Comparison of ENCODE assay signal across 8 cellular contexts in the genomic region with DNA sequence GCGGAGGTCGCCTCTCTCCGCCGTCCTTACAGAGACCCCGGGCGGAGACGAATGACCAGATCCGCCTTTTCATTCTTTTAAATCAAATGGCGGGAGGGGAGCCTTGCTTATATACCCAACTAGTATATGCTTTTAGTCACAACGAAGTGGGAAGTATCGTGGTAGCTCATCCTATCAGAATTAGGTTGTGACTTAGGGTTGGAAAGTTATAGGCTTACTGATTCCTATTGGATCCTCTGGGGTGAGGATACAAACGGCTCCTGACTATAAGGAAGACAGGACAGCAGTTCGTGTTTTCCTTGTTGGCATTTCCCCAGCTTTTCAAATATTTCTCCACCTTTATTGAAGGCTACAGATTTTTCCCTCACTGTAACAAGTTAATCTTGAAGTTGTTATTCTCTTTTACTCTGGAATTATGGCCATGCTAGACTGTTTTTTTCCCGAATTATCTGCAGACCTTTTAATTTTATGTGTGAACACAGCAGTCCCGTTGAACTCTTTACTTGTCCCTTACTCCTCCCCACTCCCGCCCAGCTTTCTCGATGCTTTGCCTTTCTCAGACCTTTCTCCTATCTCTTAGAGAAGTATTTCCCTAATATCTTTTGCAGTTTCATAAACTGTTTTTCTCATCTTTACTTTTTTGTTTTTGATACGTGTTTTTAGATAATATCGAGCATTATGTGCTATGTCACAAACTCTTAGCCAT. TPM values are rescaled to one million over a fixed set of nuclear protein-coding genes. Genes with fewer than 3 reads are reported as not detected.
DNase-seq lines count a peak whose midpoint lies in the region; ATAC-seq and TF ChIP-seq lines count a peak whose summit lies in the region.

No MANE protein-coding gene starts in this region.

- H3K27ac Mint-ChIP-seq in natural killer cell = peak overlapping the region; percentile 99

- H3K4me3 ChIP-seq in SK-N-SH (ENCODE audit: low read depth in 2 of 2, low read length in 1 of 2) (peak overlapping the region; percentile 93 to 98), esophagus (ENCODE audit: low read depth in 1 of 2, low read length in 2 of 2) (peak overlapping the region; percentile 87 to 94)

- H3K36me3 Mint-ChIP-seq in natural killer cell = no peaks in the 10 kb centered on the region

- under 1% methylated on average over 10 of the region's 19 CpGs for WGBS in SK-N-SH (ENCODE audit: low lambda C conversion rate)
- WGBS in esophagus, 2 donors = 3% methylated on average over 19 of the region's 19 CpGs

- peak; percentile 62 for DNase-seq in CD1c-positive myeloid dendritic cell (ENCODE audit: extremely low spot score)
- DNase-seq in SK-N-SH = peak; percentile 49
- no peak for DNase-seq in natural killer cell
- no peak for DNase-seq in NK-92 (lab: John Stamatoyannopoulos, UW; ENCODE audit: unreplicated experiment)
- no peak for DNase-seq in stimulated activated CD4-positive, alpha-beta T cell treated with anti-CD3 and anti-CD28 coated beads, Interleukin-4, amount 100 ng/mL, for 24 hours

- H3K9me2 ChIP-seq in SK-N-SH = no peaks in the 10 kb centered on the region

- H3K9ac ChIP-seq in SK-N-SH = peak overlapping the region; percentile 97

- H3K36me3 ChIP-seq in SK-N-SH (replicated peaks in 1 of 2; ENCODE audit: control insufficient read depth in 1 of 2, insufficient read depth in 2 of 2, low read length in 1 of 2) (peaks cover 6 to 17% of the 10 kb centered on the region in 2 experiments), esophagus (ENCODE audit: control insufficient read depth in 2 of 2, insufficient read depth in 2 of 2, low read length in 1 of 2) (no peaks in the 10 kb centered on the region)

- POLR2A ChIA-PET in SK-N-SH (lab: Yijun Ruan, JAX) = interaction anchor here (1.0 to 2.1 kb wide), 7 partner anchors 15 to 275 kb away, joined by 3 to 7 read pairs (median 3); no protein-coding TSS in a partner anchor

- H3F3A ChIP-seq in SK-N-SH (replicated peaks; ENCODE audit: insufficient read depth) = peaks cover 3% of the 10 kb centered on the region

- H3K27ac ChIP-seq in SK-N-SH (ENCODE audit: low read depth in 2 of 2, low read length in 1 of 2) (peak overlapping the region; percentile 99), esophagus (ENCODE audit: low read depth in 2 of 2, low read length in 1 of 2) (peak overlapping the region; percentile 99 to 100)

- H3K27me3 Mint-ChIP-seq in natural killer cell (ENCODE audit: low read depth in 2 of 2) = no peaks in the 10 kb centered on the region

- peak overlapping the region; percentile 96 for H2AFZ ChIP-seq in SK-N-SH (ENCODE audit: low read depth)

- H3K9me3 Mint-ChIP-seq in natural killer cell = no peaks in the 10 kb centered on the region

- H3K4me1 ChIP-seq in SK-N-SH (ENCODE audit: control insufficient read depth in 1 of 2, insufficient read depth in 2 of 2, low read depth in 1 of 2, low read length in 1 of 2) = peaks cover 4 to 9% of the 10 kb centered on the region in 2 experiments; a peak in 2 of 4 replicates
- H3K4me1 ChIP-seq in esophagus (ENCODE audit: control insufficient read depth in 2 of 2, insufficient read depth in 2 of 2, low read length in 1 of 2) = no peaks in the 10 kb centered on the region

- ATAC-seq in GM19328 (IDR thresholded peaks at IDR 0.05; ENCODE audit: unreplicated experiment) (peak; percentile 4), HG03469 (IDR thresholded peaks at IDR 0.05; ENCODE audit: unreplicated experiment) (peak; percentile 0), natural killer cell (peak in 1 of 3 donors; percentile 1)

- peak overlapping the region; percentile 99 for H3K4me3 Mint-ChIP-seq in natural killer cell

- TF ChIP-seq CTCF in SK-N-SH (IDR thresholded peaks at IDR 0.05) (no peak), natural killer cell (IDR thresholded peaks at IDR 0.05) (no peak)

- no peak for TF ChIP-seq EP300 in SK-N-SH (IDR thresholded peaks at IDR 0.05; ENCODE audit: borderline replicate concordance in 1 of 2, low read depth in 1 of 2, low read length in 1 of 2)

- TF ChIP-seq RAD21 in SK-N-SH (IDR thresholded peaks at IDR 0.05; ENCODE audit: low read length) = no peak

- CTCF ChIA-PET in SK-N-SH (lab: Yijun Ruan, JAX) = interaction anchor here (1.0 to 1.5 kb wide), 5 partner anchors 17 to 61 kb away, joined by 3 to 7 read pairs (median 4); no protein-coding TSS in a partner anchor

- H3K4me2 ChIP-seq in SK-N-SH = peak overlapping the region; percentile 80

- no peaks in the 10 kb centered on the region for H4K20me1 ChIP-seq in SK-N-SH (ENCODE audit: insufficient read depth)

- H3K79me2 ChIP-seq in SK-N-SH (ENCODE audit: insufficient read depth) = peaks cover 86% of the 10 kb centered on the region

- intact Hi-C loops in natural killer cell (cut with micrococcal nuclease) = loop anchor here (5.0 kb wide), 2 partner anchors 238 to 1913 kb away; partner anchors contain the start of genes HPGD and SPATA4

- peaks cover 64 to 69% of the 10 kb centered on the region in 2 donors for H3K4me1 Mint-ChIP-seq in natural killer cell

- H3K27me3 ChIP-seq in SK-N-SH (ENCODE audit: insufficient read depth) (no peaks in the 10 kb centered on the region), esophagus (ENCODE audit: control insufficient read depth in 1 of 2, insufficient read depth in 2 of 2, low read length in 2 of 2) (no peaks in the 10 kb centered on the region)

- H3K9me3 ChIP-seq in SK-N-SH (peaks cover 5% of the 10 kb centered on the region; the same call in 1 of the 2 replicates), esophagus (ENCODE audit: control insufficient read depth in 2 of 2, insufficient read depth in 1 of 2, low read depth in 1 of 2, low read length in 1 of 2) (no peaks in the 10 kb centered on the region)

TF ChIP-seq in SK-N-SH, 30 proteins besides CTCF, POLR2A, EP300 and RAD21:
- TF ChIP-seq MAX (IDR thresholded peaks at IDR 0.05; ENCODE audit: low read depth) = no peak
- no peak for TF ChIP-seq RXRA (IDR thresholded peaks at IDR 0.05; ENCODE audit: borderline replicate concordance, low read depth)
- no peak for TF ChIP-seq RCOR1 (IDR thresholded peaks at IDR 0.05; ENCODE audit: low read length)
- no peak for TF ChIP-seq SIN3A (IDR thresholded peaks at IDR 0.05; ENCODE audit: borderline replicate concordance, low read depth, low read length)
- TF ChIP-seq MEF2A (IDR thresholded peaks at IDR 0.05; ENCODE audit: borderline replicate concordance, low read depth) = no peak
- no peak for TF ChIP-seq POLR2AphosphoS5 (IDR thresholded peaks at IDR 0.05; ENCODE audit: low read depth, low read length)
- TF ChIP-seq USF1 (IDR thresholded peaks at IDR 0.05; ENCODE audit: borderline replicate concordance, low read depth) = no peak
- no peak for TF ChIP-seq RFX5 (IDR thresholded peaks at IDR 0.05; ENCODE audit: low read length)
- no peak; the same call in 1 of the 2 replicates for TF ChIP-seq MXI1 (IDR thresholded peaks at IDR 0.05; ENCODE audit: low read depth, low read length)
- TF ChIP-seq NRF1 (IDR thresholded peaks at IDR 0.05; ENCODE audit: low read depth, low read length) = no peak
- TF ChIP-seq EZH2phosphoT487 (IDR thresholded peaks at IDR 0.05; ENCODE audit: borderline replicate concordance, low read depth) = no peak
- no peak for TF ChIP-seq CHD2 (IDR thresholded peaks at IDR 0.05; ENCODE audit: low read length, partially characterized antibody)

RNA-seq across cellular contexts. Expression of gene CEP44, which starts 0.6 kb away (rescaled TPM):
- polyA plus RNA-seq in SK-N-SH (2012; rRNA removed) = 3.8 and 7.3 TPM in 2 replicates
- 5.0 and 5.4 TPM in 2 replicates for polyA plus RNA-seq in SK-N-SH (2012; cell fraction: cytosol; rRNA removed)
- polyA plus RNA-seq in SK-N-SH (2012; cell fraction: nucleus; rRNA removed) = 7.8 and 16.3 TPM in 2 replicates
- polyA plus RNA-seq in esophagus = 1 to 10 TPM; 4.5 to 5.9 TPM
- 10 to 100 TPM; 21.7 to 25.2 (median 23.4) TPM for total RNA-seq in natural killer cell

RNA-seq across cellular contexts. Expression of gene FBXO8, which starts 0.9 kb away (rescaled TPM):
- polyA plus RNA-seq in SK-N-SH (2012; rRNA removed) = 16.0 and 21.4 TPM in 2 replicates
- 21.7 and 21.9 TPM in 2 replicates for polyA plus RNA-seq in SK-N-SH (2012; cell fraction: cytosol; rRNA removed)
- polyA plus RNA-seq in SK-N-SH (2012; cell fraction: nucleus; rRNA removed) = 8.5 and 10.4 TPM in 2 replicates
- polyA plus RNA-seq in esophagus = 10 to 100 TPM; 15.6 to 17.9 TPM
- 10 to 100 TPM; 12.3 to 15.2 (median 14.8) TPM for total RNA-seq in natural killer cell

Comparison
In these comparisons a context has a peak if more than half of its experiments do, and no peak if none do; other contexts are left out.
1. DNase-seq: peak in CD1c-positive myeloid dendritic cell (single experiment) and SK-N-SH (single experiment); none in natural killer cell (single experiment), NK-92 (single experiment) and stimulated activated CD4-positive, alpha-beta T cell treated with anti-CD3 and anti-CD28 coated beads, Interleukin-4, amount 100 ng/mL, for 24 hours (single experiment).